8 cellular contexts compared by ENCODE assay signal in genomic region chr12:123106640-123107359, GRCh38. TPM values are rescaled to one million over a fixed set of nuclear protein-coding genes. Genes with fewer than 3 reads are reported as not detected.
DNase-seq lines count a peak whose midpoint lies in the region; ATAC-seq lines count a peak whose summit lies in the region.

No MANE protein-coding gene starts in this region.

- peak; percentile 73 for DNase-seq in NCI-H146 (lab: John Stamatoyannopoulos, UW)
- DNase-seq in NCI-H146 treated with DMSO at 0.1 percent for 48 hours (lab: John Stamatoyannopoulos, UW; ENCODE audit: unreplicated experiment), result no peak
- DNase-seq in activated CD8-positive, alpha-beta T cell treated with anti-CD3 and anti-CD28 coated beads, Interleukin-2, amount 10 ng/mL, durations not matched to agents 7 days and 5 days, result peak; percentile 86
- DNase-seq in left ventricle myocardium superior, result peak; percentile 66
- DNase-seq in stimulated activated CD8-positive, alpha-beta memory T cell treated with anti-CD3 and anti-CD28 coated beads, Interleukin-7, amount 100 ng/mL, for 4 hours (ENCODE audit: low read depth in 2 of 2), result peak; percentile 12 to 49
- DNase-seq in NCI-H82 (lab: John Stamatoyannopoulos, UW), result no peak

- CTCF ChIA-PET in activated CD8-positive, alpha-beta T cell treated with anti-CD3 and anti-CD28 coated beads, Interleukin-2, amount 10 ng/mL, durations not matched to agents 7 days and 5 days (lab: Charles Lee), result interaction anchor here (0.8 to 4.9 kb wide), 12 partner anchors 10 to 259 kb away, joined by 3 to 28 read pairs (median 4); no protein-coding TSS in a partner anchor

- peaks cover 70% of the 10 kb centered on the region for H3K4me1 Mint-ChIP-seq in activated CD8-positive, alpha-beta T cell treated with anti-CD3 and anti-CD28 coated beads, Interleukin-2, amount 10 ng/mL, durations not matched to agents 7 days and 5 days (ENCODE audit: low read depth)

- peak overlapping the region; percentile 62 for H3K4me3 Mint-ChIP-seq in activated CD8-positive, alpha-beta T cell treated with anti-CD3 and anti-CD28 coated beads, Interleukin-2, amount 10 ng/mL, durations not matched to agents 7 days and 5 days

- POLR2A ChIA-PET in activated CD8-positive, alpha-beta T cell treated with anti-CD3 and anti-CD28 coated beads, Interleukin-2, amount 10 ng/mL, durations not matched to agents 7 days and 5 days (lab: Charles Lee), result interaction anchor here (0.8 to 2.8 kb wide), 14 partner anchors 9 to 131 kb away, joined by 3 to 30 read pairs (median 4); partner anchors contain the start of genes MPHOSPH9 and MTRFR

- peak overlapping the region; percentile 98 for H3K27ac Mint-ChIP-seq in activated CD8-positive, alpha-beta T cell treated with anti-CD3 and anti-CD28 coated beads, Interleukin-2, amount 10 ng/mL, durations not matched to agents 7 days and 5 days

- no peaks in the 10 kb centered on the region for H3K27me3 Mint-ChIP-seq in activated CD8-positive, alpha-beta T cell treated with anti-CD3 and anti-CD28 coated beads, Interleukin-2, amount 10 ng/mL, durations not matched to agents 7 days and 5 days (ENCODE audit: low read depth)

- peaks cover 31% of the 10 kb centered on the region for H3K36me3 Mint-ChIP-seq in activated CD8-positive, alpha-beta T cell treated with anti-CD3 and anti-CD28 coated beads, Interleukin-2, amount 10 ng/mL, durations not matched to agents 7 days and 5 days (ENCODE audit: low read depth)

- H3K9me3 Mint-ChIP-seq in activated CD8-positive, alpha-beta T cell treated with anti-CD3 and anti-CD28 coated beads, Interleukin-2, amount 10 ng/mL, durations not matched to agents 7 days and 5 days (ENCODE audit: insufficient read depth), result no peaks in the 10 kb centered on the region

- intact Hi-C loops in left ventricle myocardium superior (cut with micrococcal nuclease), result no loop called here

- ATAC-seq in activated CD8-positive, alpha-beta T cell treated with anti-CD3 and anti-CD28 coated beads, Interleukin-2, amount 10 ng/mL, durations not matched to agents 7 days and 5 days, result peak; percentile 92
- ATAC-seq in left ventricle myocardium superior, result peak; percentile 60
- no peak for ATAC-seq in GM21423 (IDR thresholded peaks at IDR 0.05; ENCODE audit: unreplicated experiment)
- no peak for ATAC-seq in GM21825 (IDR thresholded peaks at IDR 0.05; ENCODE audit: unreplicated experiment)

RNA-seq across cellular contexts. Expression of gene PITPNM2, which starts 44.1 kb away (rescaled TPM):
- total RNA-seq in activated CD8-positive, alpha-beta T cell treated with anti-CD3 and anti-CD28 coated beads, Interleukin-2, amount 10 ng/mL, durations not matched to agents 7 days and 5 days, result 10 to 100 TPM; 17.7 to 18.3 TPM
- 20.8 TPM for total RNA-seq in left ventricle myocardium superior

Comparison
In these comparisons a context has a peak if more than half of its experiments do, and no peak if none do; other contexts are left out.
1. DNase-seq: peak in NCI-H146 (single experiment), activated CD8-positive, alpha-beta T cell treated with anti-CD3 and anti-CD28 coated beads, Interleukin-2, amount 10 ng/mL, durations not matched to agents 7 days and 5 days (single experiment), left ventricle myocardium superior (single experiment) and stimulated activated CD8-positive, alpha-beta memory T cell treated with anti-CD3 and anti-CD28 coated beads, Interleukin-7, amount 100 ng/mL, for 4 hours (2 of 2); none in NCI-H146 treated with DMSO at 0.1 percent for 48 hours (single experiment) and NCI-H82 (single experiment).
2. ATAC-seq: peak in activated CD8-positive, alpha-beta T cell treated with anti-CD3 and anti-CD28 coated beads, Interleukin-2, amount 10 ng/mL, durations not matched to agents 7 days and 5 days (single experiment) and left ventricle myocardium superior (single experiment); none in GM21423 (single experiment) and GM21825 (single experiment).